ENCODE assay signal across 2 cellular contexts in the genomic region with DNA sequence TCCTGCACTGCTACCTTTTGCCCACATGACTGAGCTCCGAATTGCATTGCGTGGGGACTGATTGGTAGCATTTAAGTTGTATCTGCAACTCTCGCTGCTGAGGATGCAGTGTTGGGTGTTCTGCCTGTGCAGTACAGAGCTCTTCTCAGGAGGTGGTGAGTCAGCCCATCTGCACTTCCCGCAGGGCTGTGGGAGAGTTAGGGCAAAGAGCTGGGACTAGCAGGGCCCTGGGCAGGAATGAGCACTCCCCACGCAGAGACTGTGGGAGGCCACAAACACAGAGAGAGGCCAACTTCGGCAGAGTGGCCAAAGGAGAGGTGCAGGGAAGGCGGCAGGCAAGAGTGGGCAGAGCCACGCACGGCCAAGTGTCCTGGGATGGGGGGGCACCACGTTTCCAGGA.
TF ChIP-seq lines count a peak whose summit lies in the region.

No MANE protein-coding gene starts in this region.

TF ChIP-seq in A549, 52 proteins besides CTCF, POLR2A, EP300 and RAD21:
- TF ChIP-seq REST (IDR thresholded peaks at IDR 0.05), result no peak
- TF ChIP-seq HEYL (CRISPR knock-in tag; IDR thresholded peaks at IDR 0.05), result no peak
- TF ChIP-seq JUNB (IDR thresholded peaks at IDR 0.05), result no peak
- no peak for TF ChIP-seq BCL3 (IDR thresholded peaks at IDR 0.05)
- TF ChIP-seq NFE2L2 (conservative IDR thresholded peaks at IDR 0.05; ENCODE audit: low read length), result no peak
- no peak for TF ChIP-seq ZFP36 (IDR thresholded peaks at IDR 0.05; ENCODE audit: borderline replicate concordance, partially characterized antibody)
- TF ChIP-seq MAX (IDR thresholded peaks at IDR 0.05), result no peak
- no peak for TF ChIP-seq CBX2 (IDR thresholded peaks at IDR 0.05; ENCODE audit: borderline replicate concordance, low read depth)
- TF ChIP-seq NPAS2 (CRISPR knock-in tag; IDR thresholded peaks at IDR 0.05; ENCODE audit: borderline replicate concordance), result no peak
- TF ChIP-seq NR3C1 (IDR thresholded peaks at IDR 0.05), result no peak
- TF ChIP-seq TP53 (CRISPR knock-in tag; IDR thresholded peaks at IDR 0.05), result no peak

TF ChIP-seq in HepG2, 621 proteins besides CTCF, POLR2A, EP300 and RAD21 (continued from another document):
- no peak for TF ChIP-seq ZNF280D (CRISPR knock-in tag; IDR thresholded peaks at IDR 0.05)
- no peak for TF ChIP-seq KDM5A (IDR thresholded peaks at IDR 0.05; ENCODE audit: borderline replicate concordance, low read length)
- no peak for TF ChIP-seq TBP (CRISPR knock-in tag; IDR thresholded peaks at IDR 0.05)
- TF ChIP-seq ZBTB7A (CRISPR knock-in tag; IDR thresholded peaks at IDR 0.05), result no peak
- TF ChIP-seq MLX (CRISPR knock-in tag; IDR thresholded peaks at IDR 0.05), result no peak
- TF ChIP-seq, protein P1, sequence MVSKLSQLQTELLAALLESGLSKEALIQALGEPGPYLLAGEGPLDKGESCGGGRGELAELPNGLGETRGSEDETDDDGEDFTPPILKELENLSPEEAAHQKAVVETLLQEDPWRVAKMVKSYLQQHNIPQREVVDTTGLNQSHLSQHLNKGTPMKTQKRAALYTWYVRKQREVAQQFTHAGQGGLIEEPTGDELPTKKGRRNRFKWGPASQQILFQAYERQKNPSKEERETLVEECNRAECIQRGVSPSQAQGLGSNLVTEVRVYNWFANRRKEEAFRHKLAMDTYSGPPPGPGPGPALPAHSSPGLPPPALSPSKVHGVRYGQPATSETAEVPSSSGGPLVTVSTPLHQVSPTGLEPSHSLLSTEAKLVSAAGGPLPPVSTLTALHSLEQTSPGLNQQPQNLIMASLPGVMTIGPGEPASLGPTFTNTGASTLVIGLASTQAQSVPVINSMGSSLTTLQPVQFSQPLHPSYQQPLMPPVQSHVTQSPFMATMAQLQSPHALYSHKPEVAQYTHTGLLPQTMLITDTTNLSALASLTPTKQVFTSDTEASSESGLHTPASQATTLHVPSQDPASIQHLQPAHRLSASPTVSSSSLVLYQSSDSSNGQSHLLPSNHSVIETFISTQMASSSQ (IDR thresholded peaks at IDR 0.05; ENCODE audit: low read depth), result no peak
- TF ChIP-seq, protein P1 (CRISPR knock-in tag; IDR thresholded peaks at IDR 0.05; ENCODE audit: borderline replicate concordance), result no peak
- TF ChIP-seq LCORL (IDR thresholded peaks at IDR 0.05), result no peak
- no peak for TF ChIP-seq LCORL (CRISPR knock-in tag; IDR thresholded peaks at IDR 0.05)
- no peak for TF ChIP-seq MTF1 (CRISPR knock-in tag; IDR thresholded peaks at IDR 0.05)
- no peak for TF ChIP-seq ESRRA (CRISPR knock-in tag; IDR thresholded peaks at IDR 0.05; ENCODE audit: low read depth)
- TF ChIP-seq RERE (CRISPR knock-in tag; IDR thresholded peaks at IDR 0.05; ENCODE audit: low read depth), result no peak
